9 cellular contexts compared by ENCODE assay signal in the genomic region with DNA sequence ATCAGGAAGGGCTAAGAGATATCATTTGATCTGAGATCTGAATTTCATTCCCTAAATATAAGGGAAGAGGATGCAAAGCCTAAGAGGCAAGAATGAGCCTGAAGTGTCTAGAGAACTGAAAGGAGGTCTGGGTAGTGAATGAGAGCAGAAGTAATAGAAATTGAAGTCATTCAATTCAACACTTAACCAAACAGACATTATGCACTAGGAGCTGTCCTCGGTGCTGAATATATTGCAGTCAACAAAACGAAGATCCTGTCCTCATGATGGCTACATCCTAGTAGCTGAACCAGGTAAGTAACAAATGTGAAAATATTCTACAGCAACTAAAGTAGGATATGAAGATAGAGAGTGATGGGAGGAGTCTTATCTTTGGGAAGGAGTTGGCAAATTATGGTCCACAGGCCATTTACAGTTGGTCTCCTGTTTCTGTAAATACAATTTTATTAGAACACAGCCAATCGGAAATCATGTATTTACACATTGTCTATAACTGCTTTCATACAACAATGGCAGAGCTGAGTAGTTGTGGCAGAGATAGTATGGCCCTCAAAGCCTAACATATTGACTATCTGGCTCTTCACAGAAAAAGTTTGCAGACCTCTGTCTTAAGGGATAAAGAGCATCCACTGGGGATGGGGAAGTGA.
A peak's percentile ranks its signal among the peaks of the same experiment; 100 is the strongest.
DNase-seq lines count a peak whose midpoint lies in the region; ATAC-seq, FAIRE-seq and TF ChIP-seq lines count a peak whose summit lies in the region.
"Had no signal": no experiment of that assay in that cellular context is flagged by ENCODE, and none has a peak within 500 bp of the region (broad histone marks: within the 10 kb centered on the region; RNA-seq: fewer than 3 reads in every experiment).

No MANE protein-coding gene starts in this region.

- peaks cover 29% of the 10 kb centered on the region for H3K4me1 ChIP-seq in BE2C
- H3K4me1 ChIP-seq: right atrium auricular region had no signal

- TF ChIP-seq CTCF in cardiac fibroblast (IDR thresholded peaks at IDR 0.05; ENCODE audit: low read depth, low read length) (no peak), mesothelial cell of epicardium (IDR thresholded peaks at IDR 0.05; ENCODE audit: unreplicated experiment) (no peak), BE2C (IDR thresholded peaks at IDR 0.05; ENCODE audit: low read depth, low read length) (no peak)

- H3K9me3 ChIP-seq in BE2C: no peaks in the 10 kb centered on the region
- H3K9me3 ChIP-seq: right atrium auricular region had no signal

- DNase-seq in GM18507 (ENCODE audit: extremely low spot score, insufficient read length, low read depth): peak; percentile 2
- DNase-seq in MV-4-11 (lab: John Stamatoyannopoulos, UW): peak; percentile 24
- DNase-seq in cardiac fibroblast (ENCODE audit: low read depth in 2 of 2): peak; percentile 40 to 55
- peak; percentile 19 to 52 for DNase-seq in mesothelial cell of epicardium (ENCODE audit: low spot score in 2 of 2, unreplicated experiment in 2 of 2)
- no peak for DNase-seq in BE2C

- no peak overlapping the region for H3K4me3 Mint-ChIP-seq in mesothelial cell of epicardium
- H3K4me3 Mint-ChIP-seq: type B pancreatic cell had no signal

- H3K9me3 Mint-ChIP-seq in mesothelial cell of epicardium: peaks cover 6% of the 10 kb centered on the region

- peaks cover 26% of the 10 kb centered on the region for H3K27me3 Mint-ChIP-seq in mesothelial cell of epicardium (ENCODE audit: low read depth)

- H3K4me1 Mint-ChIP-seq in mesothelial cell of epicardium: no peaks in the 10 kb centered on the region

- no peaks in the 10 kb centered on the region for H3K36me3 Mint-ChIP-seq in mesothelial cell of epicardium
- H3K36me3 Mint-ChIP-seq: type B pancreatic cell had no signal

- no peaks in the 10 kb centered on the region for H3K36me3 ChIP-seq in BE2C
- H3K36me3 ChIP-seq: right atrium auricular region had no signal

- peak; percentile 64 for FAIRE-seq in GM18507 (lab: Jason Lieb, UNC)

- no peaks in the 10 kb centered on the region for H3K27me3 ChIP-seq in BE2C
- H3K27me3 ChIP-seq: right atrium auricular region had no signal

- ATAC-seq in HG02610 (IDR thresholded peaks at IDR 0.05; ENCODE audit: unreplicated experiment): no peak
- ATAC-seq in HG03196 (IDR thresholded peaks at IDR 0.05; ENCODE audit: unreplicated experiment): no peak

- no peak overlapping the region for H3K27ac Mint-ChIP-seq in mesothelial cell of epicardium
- H3K27ac Mint-ChIP-seq: type B pancreatic cell had no signal

- H3K4me3 ChIP-seq in cardiac fibroblast (replicated peaks in 1 of 2; ENCODE audit: low read depth in 2 of 2, low read length in 2 of 2) (no peak overlapping the region), BE2C (ENCODE audit: low read depth, low read length) (no peak overlapping the region)
- H3K4me3 ChIP-seq: right atrium auricular region had no signal
